In genomic region chr9:135982499-135983264, GRCh38 we compare ENCODE assay signal across 24 cellular contexts.
"Had no signal": no experiment of that assay in that cellular context is flagged by ENCODE, and none has a peak within 500 bp of the region (broad histone marks: within the 10 kb centered on the region; RNA-seq: fewer than 3 reads in every experiment).

No MANE protein-coding gene starts in this region.

- H3K4me1 ChIP-seq: adrenal gland had no signal

- FAIRE-seq: colon had no signal

- H3K36me3 ChIP-seq: adrenal gland had no signal

- H3K4me3 ChIP-seq: adrenal gland had no signal

- H3K27me3 ChIP-seq: adrenal gland had no signal

- ATAC-seq: activated CD8-positive, alpha-beta T cell treated with anti-CD3 and anti-CD28 coated beads, Interleukin-2, amount 10 ng/mL, durations not matched to agents 7 days and 5 days; T-cell; WTC11 had no signal

- H3K9me3 ChIP-seq: adrenal gland had no signal

- DNase-seq: activated CD4-positive, alpha-beta T cell treated with anti-CD3 and anti-CD28 coated beads for 48 hours; activated CD4-positive, alpha-beta T cell treated with anti-CD3 and anti-CD28 coated beads, Interleukin-2, amount 50 U/mL, for 4 hours; activated CD4-positive, CD25-positive, alpha-beta regulatory T cell treated with anti-CD3 and anti-CD28 coated beads, Interleukin-2, amount 50 U/mL, for 72 hours; activated CD8-positive, alpha-beta memory T cell treated with anti-CD3 and anti-CD28 coated beads, Interleukin-2, amount 50 U/mL, for 48 hours; activated CD8-positive, alpha-beta T cell treated with anti-CD3 and anti-CD28 coated beads, Interleukin-2, amount 10 ng/mL, durations not matched to agents 7 days and 5 days; activated naive CD4-positive, alpha-beta T cell treated with anti-CD3 and anti-CD28 coated beads, Interleukin-2, amount 50 U/mL, for 16 hours; activated naive CD8-positive, alpha-beta T cell treated with anti-CD3 and anti-CD28 coated beads, Interleukin-2, amount 10 ng/mL, durations not matched to agents 7 days and 5 days; activated T-cell treated with anti-CD3 and anti-CD28 coated beads, Interleukin-2, amount 50 U/mL, for 1 hour; adrenal gland; aorta; Kasumi-1; NCI-H1048; NCI-H146; NCI-H187 treated with DMSO at 0.1 percent for 48 hours; NCI-H2171; NCI-H2227 treated with DMSO at 0.1 percent for 48 hours; NCI-H446 treated with DMSO at 0.1 percent for 48 hours; NCI-H524 treated with DMSO at 0.1 percent for 48 hours; NCI-H82; SIG-M5; T-cell; T-helper 2 cell had no signal

- H3K27ac ChIP-seq: adrenal gland had no signal
